20 cellular contexts compared by ENCODE assay signal in the genomic region with DNA sequence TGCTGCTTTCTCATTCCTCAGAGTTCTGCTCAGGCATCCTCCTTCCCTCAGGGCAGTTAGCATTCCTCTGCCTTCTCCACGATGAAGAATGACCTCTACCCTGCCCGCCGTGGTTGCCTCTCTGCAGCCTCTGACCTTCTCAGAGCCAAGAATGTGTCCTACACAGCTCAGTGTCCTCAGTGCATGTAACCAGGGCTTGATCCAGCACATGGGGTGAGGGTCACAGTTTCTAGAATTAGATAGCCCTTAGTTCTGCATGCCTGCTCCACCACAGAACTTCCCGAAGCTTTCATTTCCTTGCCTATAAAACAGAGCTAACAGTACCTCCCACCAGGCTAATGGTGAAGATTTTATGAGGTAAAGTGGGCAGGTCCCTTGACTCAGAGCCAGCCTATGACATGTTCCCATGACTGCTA.
A peak's percentile ranks its signal among the peaks of the same experiment; 100 is the strongest.
DNase-seq lines count a peak whose midpoint lies in the region; ATAC-seq and TF ChIP-seq lines count a peak whose summit lies in the region.
"Had no signal": no experiment of that assay in that cellular context is flagged by ENCODE, and none has a peak within 500 bp of the region (broad histone marks: within the 10 kb centered on the region; RNA-seq: fewer than 3 reads in every experiment).

No MANE protein-coding gene starts in this region.

- DNase-seq in A673 (ENCODE audit: low spot score) = peak; percentile 34
- DNase-seq in HEK293T (ENCODE audit: extremely low spot score) = peak; percentile 36
- DNase-seq in chondrocyte (ENCODE audit: low spot score) = no peak
- no peak for DNase-seq in left lobe of liver (ENCODE audit: low spot score)
- no peak for DNase-seq in RWPE1 (ENCODE audit: low spot score)
- no peak for DNase-seq in nucleus accumbens (lab: John Stamatoyannopoulos, UW)
- DNase-seq in activated naive CD4-positive, alpha-beta T cell treated with anti-CD3 and anti-CD28 coated beads, Interleukin-2, amount 10 ng/mL, durations not matched to agents 7 days and 5 days = no peak
- DNase-seq: activated CD4-positive, alpha-beta T cell treated with anti-CD3 and anti-CD28 coated beads for 36 hours; activated CD8-positive, alpha-beta memory T cell treated with anti-CD3 and anti-CD28 coated beads, Interleukin-2, amount 50 U/mL, for 48 hours; activated naive CD4-positive, alpha-beta T cell treated with anti-CD3 and anti-CD28 coated beads, Interleukin-2, amount 50 U/mL, for 16 hours; brain microvascular endothelial cell; CD8-positive, alpha-beta memory T cell; dorsolateral prefrontal cortex; hippocampal formation; left ventricle myocardium inferior; NCI-H2227 treated with DMSO at 0.1 percent for 48 hours; psoas muscle; SHP77 treated with DMSO at 0.1 percent for 48 hours; uterus had no signal

- H3K27me3 Mint-ChIP-seq in chondrocyte (ENCODE audit: low read depth) = no peaks in the 10 kb centered on the region
- no peaks in the 10 kb centered on the region for H3K27me3 Mint-ChIP-seq in activated naive CD4-positive, alpha-beta T cell treated with anti-CD3 and anti-CD28 coated beads, Interleukin-2, amount 10 ng/mL, durations not matched to agents 7 days and 5 days

- no peak overlapping the region for H3K4me3 ChIP-seq in A673 (ENCODE audit: low read depth, low read length, poor library complexity, severe bottlenecking)
- H3K4me3 ChIP-seq: dorsolateral prefrontal cortex, left ventricle myocardium inferior, psoas muscle, uterus had no signal

- H3K4me3 Mint-ChIP-seq in chondrocyte (ENCODE audit: unreplicated experiment) = peak overlapping the region; percentile 20
- no peak overlapping the region for H3K4me3 Mint-ChIP-seq in activated naive CD4-positive, alpha-beta T cell treated with anti-CD3 and anti-CD28 coated beads, Interleukin-2, amount 10 ng/mL, durations not matched to agents 7 days and 5 days
- H3K4me3 Mint-ChIP-seq: activated CD4-positive, alpha-beta T cell treated with anti-CD3 and anti-CD28 coated beads for 36 hours; CD8-positive, alpha-beta memory T cell had no signal

- H3K36me3 ChIP-seq in A673 (ENCODE audit: insufficient read depth, low read length, poor library complexity, severe bottlenecking) = no peaks in the 10 kb centered on the region
- H3K36me3 ChIP-seq: brain microvascular endothelial cell, left ventricle myocardium inferior, uterus had no signal

- BruUV-seq in A673 (replicated peaks; lab: Mats Ljungman, UMichigan) = no TSS peak

- H3K4me1 Mint-ChIP-seq in chondrocyte (ENCODE audit: low read depth) = peaks cover 26% of the 10 kb centered on the region
- no peaks in the 10 kb centered on the region for H3K4me1 Mint-ChIP-seq in activated naive CD4-positive, alpha-beta T cell treated with anti-CD3 and anti-CD28 coated beads, Interleukin-2, amount 10 ng/mL, durations not matched to agents 7 days and 5 days
- H3K4me1 Mint-ChIP-seq: activated CD4-positive, alpha-beta T cell treated with anti-CD3 and anti-CD28 coated beads for 36 hours; CD8-positive, alpha-beta memory T cell had no signal

- H3K36me3 Mint-ChIP-seq in chondrocyte (ENCODE audit: low read depth) = peaks cover 2% of the 10 kb centered on the region
- no peaks in the 10 kb centered on the region for H3K36me3 Mint-ChIP-seq in activated naive CD4-positive, alpha-beta T cell treated with anti-CD3 and anti-CD28 coated beads, Interleukin-2, amount 10 ng/mL, durations not matched to agents 7 days and 5 days
- H3K36me3 Mint-ChIP-seq: CD8-positive, alpha-beta memory T cell had no signal

- intact Hi-C loops in A673 (cut with micrococcal nuclease; ENCODE audit: unreplicated experiment) = no loop called here

- ATAC-seq in left lobe of liver (peak; percentile 22), esophagus mucosa (no peak)
- ATAC-seq: activated CD4-positive, alpha-beta T cell treated with anti-CD3 and anti-CD28 coated beads for 36 hours; psoas muscle had no signal

- POLR2A ChIA-PET in A673 (lab: Charles Lee; ENCODE audit: low non-redundant PET) (no interaction called here), HEK293T (lab: Yijun Ruan, JAX) (no interaction called here), RWPE1 (lab: Yijun Ruan, JAX; ENCODE audit: low non-redundant PET) (no interaction called here)

- CTCF ChIA-PET in A673 (lab: Charles Lee) = no interaction called here
- CTCF ChIA-PET in HEK293T (lab: Yijun Ruan, JAX) = interaction anchor here (0.7 kb wide), 1 partner anchor 12 kb away, joined by 4 read pairs; no protein-coding TSS in a partner anchor
- CTCF ChIA-PET in RWPE1 (lab: Yijun Ruan, JAX) = interaction anchor here (0.6 to 0.7 kb wide), 2 partner anchors 527 to 883 kb away, joined by 3 read pairs; no protein-coding TSS in a partner anchor
- CTCF ChIA-PET in activated naive CD4-positive, alpha-beta T cell treated with anti-CD3 and anti-CD28 coated beads, Interleukin-2, amount 10 ng/mL, durations not matched to agents 7 days and 5 days (lab: Charles Lee) = no interaction called here

- no peaks in the 10 kb centered on the region for H3K9me3 Mint-ChIP-seq in chondrocyte (ENCODE audit: low read depth)
- no peaks in the 10 kb centered on the region for H3K9me3 Mint-ChIP-seq in activated naive CD4-positive, alpha-beta T cell treated with anti-CD3 and anti-CD28 coated beads, Interleukin-2, amount 10 ng/mL, durations not matched to agents 7 days and 5 days
- H3K9me3 Mint-ChIP-seq: CD8-positive, alpha-beta memory T cell had no signal

- TF ChIP-seq CTCF in A673 (conservative IDR thresholded peaks at IDR 0.05; ENCODE audit: low read depth, low read length) = no peak
- TF ChIP-seq CTCF in chondrocyte (IDR thresholded peaks at IDR 0.05) = no peak
- TF ChIP-seq CTCF in RWPE1 (conservative IDR thresholded peaks at IDR 0.05; ENCODE audit: low read depth) = no peak

- H3K27ac ChIP-seq in A673 (ENCODE audit: low read depth, low read length, poor library complexity, severe bottlenecking) (no peak overlapping the region), RWPE1 (no peak overlapping the region)
- H3K27ac ChIP-seq: brain microvascular endothelial cell, dorsolateral prefrontal cortex, left ventricle myocardium inferior, psoas muscle, uterus had no signal

- H3K4me1 ChIP-seq in A673 (ENCODE audit: insufficient read depth, low read length, poor library complexity, severe bottlenecking) = no peaks in the 10 kb centered on the region
- H3K4me1 ChIP-seq: left ventricle myocardium inferior, uterus had no signal

- H3K9me3 ChIP-seq in A673 (ENCODE audit: low read depth, low read length, poor library complexity, severe bottlenecking) = no peaks in the 10 kb centered on the region
- H3K9me3 ChIP-seq: left ventricle myocardium inferior, psoas muscle, uterus had no signal

- peak overlapping the region; percentile 66 for H3K27ac Mint-ChIP-seq in chondrocyte (ENCODE audit: unreplicated experiment)
- H3K27ac Mint-ChIP-seq in activated naive CD4-positive, alpha-beta T cell treated with anti-CD3 and anti-CD28 coated beads, Interleukin-2, amount 10 ng/mL, durations not matched to agents 7 days and 5 days = no peak overlapping the region
- H3K27ac Mint-ChIP-seq: activated CD4-positive, alpha-beta T cell treated with anti-CD3 and anti-CD28 coated beads for 36 hours; CD8-positive, alpha-beta memory T cell had no signal

- H3K27me3 ChIP-seq in A673 (replicated peaks; ENCODE audit: insufficient read depth, low read depth, low read length, poor library complexity) = no peaks in the 10 kb centered on the region
- H3K27me3 ChIP-seq: brain microvascular endothelial cell, dorsolateral prefrontal cortex, uterus had no signal

TF ChIP-seq in HEK293T, 16 proteins besides CTCF, POLR2A, EP300 and RAD21:
- TF ChIP-seq ZNF384 (IDR thresholded peaks at IDR 0.05) (no peak), FOXK2 (IDR thresholded peaks at IDR 0.05) (no peak), SUZ12 (IDR thresholded peaks at IDR 0.05) (no peak), FOXM1 (IDR thresholded peaks at IDR 0.05; ENCODE audit: borderline replicate concordance) (no peak), FOXA1 (IDR thresholded peaks at IDR 0.05) (no peak), LEF1 (IDR thresholded peaks at IDR 0.05; ENCODE audit: borderline replicate concordance) (no peak)

Comparison
In these comparisons a context has a peak if more than half of its experiments do, and no peak if none do; other contexts are left out.
1. DNase-seq: peak in A673 (single experiment) and HEK293T (single experiment); none in chondrocyte (single experiment), left lobe of liver (single experiment), RWPE1 (single experiment), nucleus accumbens (0 of 56) and activated naive CD4-positive, alpha-beta T cell treated with anti-CD3 and anti-CD28 coated beads, Interleukin-2, amount 10 ng/mL, durations not matched to agents 7 days and 5 days (single experiment).
2. CTCF ChIA-PET loops: an anchor here in HEK293T (0.7 kb wide) and RWPE1 (0.6 to 0.7 kb wide); none called in A673 and activated naive CD4-positive, alpha-beta T cell treated with anti-CD3 and anti-CD28 coated beads, Interleukin-2, amount 10 ng/mL, durations not matched to agents 7 days and 5 days.